ENCODE assay signal across 1 cellular context in genomic region chr12:68880660-68881325, GRCh38.
TF ChIP-seq lines count a peak whose summit lies in the region.

No MANE protein-coding gene starts in this region.

TF ChIP-seq in endothelial cell of umbilical vein, 7 proteins besides CTCF, POLR2A, EP300 and RAD21 (continued from another document):
- TF ChIP-seq EZH2 (IDR thresholded peaks at IDR 0.05; ENCODE audit: borderline replicate concordance, low read depth, low read length, severe bottlenecking) (no peak), GATA2 (IDR thresholded peaks at IDR 0.05; ENCODE audit: insufficient read depth, insufficient read length, low read depth, low read length) (no peak), MYC (IDR thresholded peaks at IDR 0.05; ENCODE audit: low read depth, low read length) (no peak), POLR2AphosphoS5 (IDR thresholded peaks at IDR 0.05; ENCODE audit: insufficient read depth, low read depth, low read length) (no peak)
